ENCODE assay signal across 8 cellular contexts in the genomic region with DNA sequence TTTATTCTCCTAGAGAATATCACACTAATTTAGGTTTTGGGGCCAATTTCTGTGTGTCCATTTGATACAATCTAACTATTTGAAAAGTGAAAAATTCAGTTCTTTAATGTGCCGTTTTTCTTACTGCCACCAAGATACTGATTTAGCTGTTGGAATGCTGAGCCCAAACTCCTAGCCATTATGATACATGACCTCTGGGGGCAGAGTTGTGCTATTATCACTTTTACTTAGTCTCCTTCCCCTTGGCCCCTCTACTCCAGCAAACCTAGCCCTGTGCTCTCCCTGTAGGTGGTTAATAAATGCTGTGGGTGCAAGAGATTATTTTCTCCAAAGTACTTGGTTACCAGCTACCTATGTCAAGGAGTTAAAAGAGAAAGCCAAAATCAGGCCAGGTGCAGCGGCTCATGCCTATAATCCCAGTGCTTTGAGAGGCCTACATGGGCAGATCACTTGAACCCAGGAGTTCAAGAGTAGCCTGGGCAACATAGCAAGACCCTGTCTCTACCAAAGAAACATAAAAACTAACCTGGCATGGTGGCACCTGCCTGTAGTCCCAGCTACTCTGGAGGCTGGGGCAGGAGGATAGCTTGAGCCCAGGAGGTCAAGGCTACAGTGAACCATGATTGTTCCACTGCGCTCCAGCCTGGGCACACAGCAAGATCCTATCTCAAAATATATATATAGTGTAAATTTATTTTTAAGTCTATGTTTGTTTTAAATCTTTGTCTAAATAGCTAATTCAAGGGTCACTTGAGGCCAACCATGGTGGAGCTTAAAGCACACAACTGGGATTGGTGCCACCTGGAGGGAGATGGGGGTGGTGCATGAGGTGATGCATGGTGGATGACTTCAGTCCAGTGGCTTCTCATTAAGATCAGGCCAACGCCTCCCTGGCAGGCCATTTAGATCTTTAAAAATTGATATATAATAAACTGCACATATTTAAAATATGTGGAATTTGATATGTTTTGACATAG.
DNase-seq lines count a peak whose midpoint lies in the region; ATAC-seq, FAIRE-seq and TF ChIP-seq lines count a peak whose summit lies in the region.

No MANE protein-coding gene starts in this region.

- H3K36me3 ChIP-seq in K562 (ENCODE audit: control insufficient read depth, insufficient read depth, low read length) (no peaks in the 10 kb centered on the region), lung (ENCODE audit: control insufficient read depth in 2 of 2, insufficient read depth in 2 of 2, low read length in 2 of 2) (no peaks in the 10 kb centered on the region)

- no peak for TF ChIP-seq EP300 in K562 (IDR thresholded peaks at IDR 0.05; ENCODE audit: low read length)

- no peaks in the 10 kb centered on the region for H3K4me1 ChIP-seq in K562 (replicated peaks in 1 of 2; ENCODE audit: control insufficient read depth in 2 of 2, insufficient read depth in 2 of 2, low read length in 2 of 2)
- H3K4me1 ChIP-seq in lung (ENCODE audit: control insufficient read depth in 2 of 2, insufficient read depth in 2 of 2, low read length in 2 of 2), result no peaks in the 10 kb centered on the region

- TF ChIP-seq CTCF in K562 (IDR thresholded peaks at IDR 0.05 in 2 of 3, conservative IDR thresholded peaks at IDR 0.05 in 1 of 3; ENCODE audit: insufficient read depth in 2 of 3, low read depth in 1 of 3, low read length in 3 of 3) (peak; percentile 64 to 69 (median 66)), lung (IDR thresholded peaks at IDR 0.05; ENCODE audit: control extremely low read depth, extremely low read depth) (no peak)

- TF ChIP-seq RAD21 in K562 (CRISPR knock-in tag; conservative IDR thresholded peaks at IDR 0.05 in 1 of 2, IDR thresholded peaks at IDR 0.05 in 1 of 2), result peak in 1 of 2 experiments; percentile 39; a peak in 3 of 4 replicates

- CTCF ChIA-PET in K562 (lab: Yijun Ruan, JAX; ENCODE audit: low intra/inter-chr PET ratio), result interaction anchor here (1.3 to 2.1 kb wide), 2 partner anchors 164 to 234 kb away, joined by 6 to 10 read pairs; no protein-coding TSS in a partner anchor

- H3K27me3 ChIP-seq in K562 (ENCODE audit: control insufficient read depth in 2 of 2, insufficient read depth in 2 of 2, low read length in 2 of 2) (no peaks in the 10 kb centered on the region), lung (ENCODE audit: control insufficient read depth, insufficient read depth) (no peaks in the 10 kb centered on the region)

- DNase-seq in AG20443 (ENCODE audit: low spot score), result peak; percentile 57
- peak; percentile 85 for DNase-seq in OCI-M1 (lab: John Stamatoyannopoulos, UW)
- DNase-seq in K562 (ENCODE audit: extremely low read depth in 1 of 4, low spot score in 3 of 4), result peak; percentile 57 to 82 (median 74)
- DNase-seq in lung (ENCODE audit: low spot score), result peak; percentile 56
- DNase-seq in islet precursor cell, result no peak
- DNase-seq in epidermal melanocyte (ENCODE audit: insufficient read length, low spot score), result no peak

- H3K4me2 ChIP-seq in K562 (ENCODE audit: insufficient read depth, low read length), result no peak overlapping the region

- WGBS in K562 (ENCODE audit: insufficient coverage, low coverage, missing lambda C conversion rate), result 11% methylated on average over 4 of the region's 4 CpGs
- 88% methylated on average over 4 of the region's 4 CpGs for WGBS in lung, 2 donors

- BruUV-seq in K562 (replicated peaks; lab: Mats Ljungman, UMichigan), result no TSS peak

- H3K9me3 ChIP-seq in K562 (replicated peaks; ENCODE audit: control insufficient read depth, insufficient read depth, low read depth, low read length) (no peaks in the 10 kb centered on the region), lung (ENCODE audit: control insufficient read depth in 2 of 2, insufficient read depth in 1 of 2, low read length in 1 of 2) (no peaks in the 10 kb centered on the region)

- H3K27ac ChIP-seq in K562 (ENCODE audit: extremely low read depth, low read depth, low read length) (no peak overlapping the region), lung (ENCODE audit: low read depth in 1 of 2, low read length in 1 of 2) (no peak overlapping the region)

- no peaks in the 10 kb centered on the region for H3K9me1 ChIP-seq in K562 (ENCODE audit: control insufficient read depth, insufficient read depth, low read length)

- TF ChIP-seq POLR2A in K562 (conservative IDR thresholded peaks at IDR 0.05), result no peak

- H4K20me1 ChIP-seq in K562 (replicated peaks; ENCODE audit: control insufficient read depth, insufficient read depth, low read length), result no peaks in the 10 kb centered on the region

- in situ Hi-C loops in K562 (cut with MboI), result no loop called here

- no peak overlapping the region for H3K4me3 ChIP-seq in K562
- H3K4me3 ChIP-seq in lung, result no peak overlapping the region

- no peak overlapping the region for H3K9ac ChIP-seq in K562 (ENCODE audit: insufficient read depth in 1 of 2, low read depth in 2 of 2, low read length in 2 of 2)

- ATAC-seq in GM18909 (IDR thresholded peaks at IDR 0.05; ENCODE audit: poor library complexity, unreplicated experiment), result peak; percentile 59
- peak; percentile 97 for ATAC-seq in K562
- no peak for ATAC-seq in lung (ENCODE audit: insufficient read depth, low FRiP score)
- ATAC-seq in HG02588 (IDR thresholded peaks at IDR 0.05; ENCODE audit: unreplicated experiment), result no peak

- peak; percentile 78 for FAIRE-seq in K562 (lab: Jason Lieb, UNC)

- H2AFZ ChIP-seq in K562 (ENCODE audit: low read depth, low read length), result no peak overlapping the region

- POLR2A ChIA-PET in K562 (lab: Yijun Ruan, JAX), result interaction anchor here (0.7 to 1.0 kb wide), 3 partner anchors 10 to 34 kb away, joined by 3 read pairs; no protein-coding TSS in a partner anchor

- intact Hi-C loops in K562 (cut with micrococcal nuclease), result loop anchor here (2.0 kb wide), 1 partner anchor 163 kb away; no protein-coding TSS in a partner anchor

- no peaks in the 10 kb centered on the region for H3K79me2 ChIP-seq in K562 (ENCODE audit: control insufficient read depth, insufficient read depth, low read length)

TF ChIP-seq in K562, 482 proteins besides CTCF, POLR2A, EP300 and RAD21:
- TF ChIP-seq, protein P1, sequence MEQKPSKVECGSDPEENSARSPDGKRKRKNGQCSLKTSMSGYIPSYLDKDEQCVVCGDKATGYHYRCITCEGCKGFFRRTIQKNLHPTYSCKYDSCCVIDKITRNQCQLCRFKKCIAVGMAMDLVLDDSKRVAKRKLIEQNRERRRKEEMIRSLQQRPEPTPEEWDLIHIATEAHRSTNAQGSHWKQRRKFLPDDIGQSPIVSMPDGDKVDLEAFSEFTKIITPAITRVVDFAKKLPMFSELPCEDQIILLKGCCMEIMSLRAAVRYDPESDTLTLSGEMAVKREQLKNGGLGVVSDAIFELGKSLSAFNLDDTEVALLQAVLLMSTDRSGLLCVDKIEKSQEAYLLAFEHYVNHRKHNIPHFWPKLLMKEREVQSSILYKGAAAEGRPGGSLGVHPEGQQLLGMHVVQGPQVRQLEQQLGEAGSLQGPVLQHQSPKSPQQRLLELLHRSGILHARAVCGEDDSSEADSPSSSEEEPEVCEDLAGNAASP (IDR thresholded peaks at IDR 0.05), result peak; percentile 33; the same call in 1 of the 2 replicates
- TF ChIP-seq SMC3 (conservative IDR thresholded peaks at IDR 0.05; ENCODE audit: insufficient read depth, low read depth, low read length) (0 out of 2 replicates have a peak, but pooled peaks have one; percentile 30), NFATC3 (IDR thresholded peaks at IDR 0.05) (no peak)

Comparison
In these comparisons a context has a peak if more than half of its experiments do, and no peak if none do; other contexts are left out.
1. DNase-seq: peak in AG20443 (single experiment), OCI-M1 (single experiment), K562 (4 of 4) and lung (single experiment); none in islet precursor cell (single experiment) and epidermal melanocyte (single experiment).
2. ATAC-seq: peak in GM18909 (single experiment) and K562 (single experiment); none in lung (single experiment) and HG02588 (single experiment).